8 cellular contexts compared by ENCODE assay signal in the genomic region with DNA sequence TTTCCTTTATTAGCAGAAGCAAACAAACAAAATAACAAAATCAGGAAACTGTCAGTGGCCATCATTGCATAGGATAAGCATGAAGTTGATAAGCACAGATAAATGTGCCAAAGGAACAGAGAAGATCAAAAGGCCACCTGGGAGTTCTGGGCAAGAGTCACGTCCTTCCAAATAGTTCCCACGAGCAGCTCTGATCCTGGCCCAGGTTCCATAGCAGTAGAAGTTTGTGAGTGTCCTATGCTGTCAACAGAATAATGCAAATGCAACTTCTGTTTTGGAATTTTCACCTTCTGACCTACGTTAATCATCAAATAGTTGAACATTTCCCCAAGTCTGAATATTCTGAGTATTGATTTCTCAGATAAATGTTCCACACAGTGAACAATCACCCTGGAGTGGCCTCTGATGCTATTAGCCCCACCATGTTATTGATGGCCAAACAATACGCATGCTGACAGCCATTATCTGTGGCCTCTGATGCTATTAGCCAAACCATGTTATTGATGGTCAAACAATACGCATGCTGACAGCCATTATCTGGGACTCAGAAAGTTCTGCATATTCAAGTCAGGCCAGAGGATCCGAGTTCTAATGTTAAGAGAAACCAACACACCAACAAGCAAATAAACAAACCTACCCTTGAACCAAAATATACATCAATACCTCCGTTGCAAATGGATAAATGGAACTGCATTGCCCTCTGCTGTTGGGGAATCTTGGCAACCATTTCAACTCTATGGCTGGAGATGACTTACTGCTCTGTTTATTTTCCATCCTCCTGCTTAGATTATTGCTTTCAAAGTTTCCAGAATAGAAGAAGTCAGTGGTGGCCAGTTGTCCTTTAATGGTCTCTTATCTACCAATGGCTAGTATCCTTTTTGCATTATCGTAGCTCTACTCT.
DNase-seq lines count a peak whose midpoint lies in the region; ATAC-seq and TF ChIP-seq lines count a peak whose summit lies in the region.

No MANE protein-coding gene starts in this region.

- no peaks in the 10 kb centered on the region for H3K4me1 ChIP-seq in ascending aorta

- H3K4me3 ChIP-seq in cardiac fibroblast (replicated peaks in 1 of 2; ENCODE audit: low read depth in 2 of 2, low read length in 2 of 2), result no peak overlapping the region
- H3K4me3 ChIP-seq in ascending aorta, result no peak overlapping the region

- in situ Hi-C loops in G401 (cut with HindIII; ENCODE audit: low sequenced_read_pairs), result no loop called here

- peak; percentile 52 for TF ChIP-seq CTCF in cardiac fibroblast (IDR thresholded peaks at IDR 0.05; ENCODE audit: low read depth, low read length)
- TF ChIP-seq CTCF in ascending aorta (IDR thresholded peaks at IDR 0.05), result no peak

- H3K36me3 ChIP-seq in ascending aorta, result no peaks in the 10 kb centered on the region

- no peak for ATAC-seq in esophagus mucosa
- no peak for ATAC-seq in GM21825 (IDR thresholded peaks at IDR 0.05; ENCODE audit: unreplicated experiment)

- H3K27ac ChIP-seq in ascending aorta, result no peak overlapping the region

- peak; percentile 74 for DNase-seq in G401 (ENCODE audit: low spot score)
- DNase-seq in LHCN-M2 (ENCODE audit: low read depth), result peak; percentile 20
- DNase-seq in cardiac fibroblast (ENCODE audit: low read depth in 2 of 2), result peak; percentile 59 to 64
- peak; percentile 36 for DNase-seq in myocyte (ENCODE audit: low read depth)
- DNase-seq in ascending aorta (ENCODE audit: low spot score in 2 of 2), result no peak
- no peak for DNase-seq in NCI-H1930 (lab: John Stamatoyannopoulos, UW)

- H3K27me3 ChIP-seq in ascending aorta, result no peaks in the 10 kb centered on the region

- intact Hi-C loops in ascending aorta (cut with DNase I), result no loop called here

- H3K9me3 ChIP-seq in ascending aorta, result no peaks in the 10 kb centered on the region

Comparison
In these comparisons a context has a peak if more than half of its experiments do, and no peak if none do; other contexts are left out.
1. DNase-seq: peak in G401 (single experiment), LHCN-M2 (single experiment), cardiac fibroblast (2 of 2) and myocyte (single experiment); none in ascending aorta (0 of 2) and NCI-H1930 (0 of 2).